8 cellular contexts compared by ENCODE assay signal in genomic region chr1:88985033-88985432, GRCh38. TPM values are rescaled to one million over a fixed set of nuclear protein-coding genes. Genes with fewer than 3 reads are reported as not detected.
DNase-seq lines count a peak whose midpoint lies in the region; ATAC-seq and TF ChIP-seq lines count a peak whose summit lies in the region.

No MANE protein-coding gene starts in this region.

- no peaks in the 10 kb centered on the region for H3K9me2 ChIP-seq in Loucy (replicated peaks; ENCODE audit: low read depth, low read length)
- H3K9me2 ChIP-seq in hepatocyte (replicated peaks; ENCODE audit: insufficient read depth), result no peaks in the 10 kb centered on the region

- intact Hi-C loops in adrenal gland (cut with DNase I), result no loop called here

- H3K79me2 ChIP-seq in Loucy (ENCODE audit: insufficient read depth, low read length) (peaks cover 84% of the 10 kb centered on the region), hepatocyte (peaks cover 94% of the 10 kb centered on the region)

- H3K27ac ChIP-seq in adrenal gland (peak overlapping the region; percentile 62 to 82 (median 74)), hepatocyte (peak overlapping the region; percentile 81)

- H3K27me3 ChIP-seq in Loucy (ENCODE audit: insufficient read depth, low read length, poor library complexity, severe bottlenecking) (no peaks in the 10 kb centered on the region), adrenal gland (no peaks in the 10 kb centered on the region), hepatocyte (no peaks in the 10 kb centered on the region)

- WGBS in adrenal gland, 4 donors, result 15 to 29% (median 20%) methylated on average over 1 of the region's 1 CpG
- WGBS in hepatocyte (ENCODE audit: low lambda C conversion rate, missing lambda C conversion rate), result 30% methylated on average over 1 of the region's 1 CpG

- H3K36me3 ChIP-seq in Loucy (ENCODE audit: insufficient read depth, low read length) (peaks cover 14% of the 10 kb centered on the region; the same call in 1 of the 2 replicates), adrenal gland (replicated peaks in 1 of 2) (peaks cover 0 to 18% of the 10 kb centered on the region in 2 donors), hepatocyte (replicated peaks; ENCODE audit: insufficient read depth, low read depth) (no peaks in the 10 kb centered on the region)

- no peak overlapping the region for H3K4me3 Mint-ChIP-seq in stimulated activated naive B cell treated with anti-CD40 and anti-IgM and Interleukin-4, amounts not matched to agents 10 μg/mL and 1 μg/mL and 100 μg/mL, for 72 hours

- no peak overlapping the region for H2AFZ ChIP-seq in Loucy (ENCODE audit: low read length)
- H2AFZ ChIP-seq in hepatocyte, result no peak overlapping the region

- peak in 1 of 2 donors; percentile 41 for TF ChIP-seq POLR2A in adrenal gland (IDR thresholded peaks at IDR 0.05)

- TF ChIP-seq CTCF in Loucy (conservative IDR thresholded peaks at IDR 0.05; ENCODE audit: low read length), result no peak
- no peak for TF ChIP-seq CTCF in adrenal gland (IDR thresholded peaks at IDR 0.05)
- no peak for TF ChIP-seq CTCF in hepatocyte (IDR thresholded peaks at IDR 0.05; ENCODE audit: poor library complexity)

- no peaks in the 10 kb centered on the region; the same call in 1 of the 2 replicates for H3F3A ChIP-seq in Loucy (ENCODE audit: low read depth)

- H3K9me3 ChIP-seq in Loucy (ENCODE audit: insufficient read depth, low read depth, low read length) (no peaks in the 10 kb centered on the region), adrenal gland (replicated peaks in 1 of 3) (no peaks in the 10 kb centered on the region), hepatocyte (ENCODE audit: low read depth) (no peaks in the 10 kb centered on the region)

- DNase-seq in AG20443 (ENCODE audit: low spot score) (peak; percentile 68), adrenal gland (peak; percentile 67 to 92 (median 88)), hepatocyte (ENCODE audit: low spot score) (peak; percentile 48)
- DNase-seq in stimulated activated naive B cell treated with anti-CD40 and anti-IgM and Interleukin-4, amounts not matched to agents 10 μg/mL and 1 μg/mL and 100 μg/mL, for 72 hours, result no peak
- DNase-seq in activated T-cell treated with anti-CD3 and anti-CD28 coated beads, Interleukin-2, amount 50 U/mL, for 48 hours, result no peak

- H3K9ac ChIP-seq in Loucy (ENCODE audit: low read depth, low read length, poor library complexity, severe bottlenecking), result no peak overlapping the region

- H4K20me1 ChIP-seq in Loucy (ENCODE audit: insufficient read depth, low read length, poor library complexity, severe bottlenecking) (peaks cover 21% of the 10 kb centered on the region), hepatocyte (ENCODE audit: insufficient read depth, poor library complexity, severe bottlenecking) (peaks cover 33% of the 10 kb centered on the region)

- H3K4me1 Mint-ChIP-seq in stimulated activated naive B cell treated with anti-CD40 and anti-IgM and Interleukin-4, amounts not matched to agents 10 μg/mL and 1 μg/mL and 100 μg/mL, for 72 hours, result peaks cover 37 to 60% of the 10 kb centered on the region in 2 donors

- peaks cover 40% of the 10 kb centered on the region for H3K4me1 ChIP-seq in Loucy (ENCODE audit: insufficient read depth, low read length, poor library complexity, severe bottlenecking)
- peaks cover 16 to 38% of the 10 kb centered on the region in 2 donors for H3K4me1 ChIP-seq in adrenal gland (replicated peaks in 1 of 2)
- H3K4me1 ChIP-seq in hepatocyte (ENCODE audit: insufficient read depth), result peaks cover 23% of the 10 kb centered on the region

- ATAC-seq in stimulated activated naive B cell treated with anti-CD40 and anti-IgM and Interleukin-4, amounts not matched to agents 10 μg/mL and 1 μg/mL and 100 μg/mL, for 72 hours (replicated peaks), result no peak
- ATAC-seq in GM21526 (IDR thresholded peaks at IDR 0.05; ENCODE audit: low FRiP score, unreplicated experiment), result no peak
- no peak for ATAC-seq in GM21529 (IDR thresholded peaks at IDR 0.05; ENCODE audit: unreplicated experiment)

- H3K36me3 Mint-ChIP-seq in stimulated activated naive B cell treated with anti-CD40 and anti-IgM and Interleukin-4, amounts not matched to agents 10 μg/mL and 1 μg/mL and 100 μg/mL, for 72 hours, result peaks cover 31 to 59% of the 10 kb centered on the region in 2 donors

- H3K27ac Mint-ChIP-seq in stimulated activated naive B cell treated with anti-CD40 and anti-IgM and Interleukin-4, amounts not matched to agents 10 μg/mL and 1 μg/mL and 100 μg/mL, for 72 hours, result peak overlapping the region; percentile 42

- peak overlapping the region; percentile 74 for H3K4me2 ChIP-seq in Loucy (ENCODE audit: low read depth, low read length, poor library complexity, severe bottlenecking)
- peak overlapping the region; percentile 16 for H3K4me2 ChIP-seq in hepatocyte

- no peak overlapping the region for H3K4me3 ChIP-seq in Loucy (ENCODE audit: low read length, poor library complexity, severe bottlenecking)
- H3K4me3 ChIP-seq in adrenal gland, result no peak overlapping the region
- H3K4me3 ChIP-seq in hepatocyte, result no peak overlapping the region

- no peaks in the 10 kb centered on the region for H3K27me3 Mint-ChIP-seq in stimulated activated naive B cell treated with anti-CD40 and anti-IgM and Interleukin-4, amounts not matched to agents 10 μg/mL and 1 μg/mL and 100 μg/mL, for 72 hours

- peaks cover 0 to 2% of the 10 kb centered on the region in 2 donors for H3K9me3 Mint-ChIP-seq in stimulated activated naive B cell treated with anti-CD40 and anti-IgM and Interleukin-4, amounts not matched to agents 10 μg/mL and 1 μg/mL and 100 μg/mL, for 72 hours

RNA-seq across cellular contexts. Expression of gene KYAT3, which starts 7.4 kb away (rescaled TPM):
- total RNA-seq in adrenal gland, result 10 to 100 TPM; 22.2 to 43.8 (median 34.2) TPM
- 10 to 100 TPM; 16.0 to 64.3 (median 21.1) TPM for polyA plus RNA-seq in adrenal gland
- 55.6 and 56.3 TPM in 2 replicates for total RNA-seq in hepatocyte
- 45.5 and 45.9 TPM in 2 replicates for polyA plus RNA-seq in hepatocyte

RNA-seq across cellular contexts. Expression of gene RBMXL1, which starts 7.4 kb away (rescaled TPM):
- total RNA-seq in adrenal gland (10 to 100 TPM in 7 of 8 donors, 1 to 10 TPM in 1; 6.2 to 20.0 (median 16.1) TPM), hepatocyte (17.4 and 18.7 TPM in 2 replicates)
- polyA plus RNA-seq in adrenal gland (1 to 10 TPM; 2.4 to 7.6 (median 2.5) TPM), hepatocyte (9.2 and 10.7 TPM in 2 replicates)

RNA-seq across cellular contexts. Expression of gene GBP3, which starts 37.6 kb away (rescaled TPM):
- total RNA-seq in adrenal gland (10 to 100 TPM; 14.8 to 54.4 (median 33.0) TPM), hepatocyte (10.8 and 12.0 TPM in 2 replicates)
- polyA plus RNA-seq in adrenal gland (10 to 100 TPM in 2 of 3 donors, 1 to 10 TPM in 1; 4.1 to 27.0 (median 10.1) TPM), hepatocyte (5.4 and 5.5 TPM in 2 replicates)

Comparison
In these comparisons a context has a peak if more than half of its experiments do, and no peak if none do; other contexts are left out.
1. DNase-seq: peak in AG20443 (single experiment), adrenal gland (7 of 7) and hepatocyte (single experiment); none in stimulated activated naive B cell treated with anti-CD40 and anti-IgM and Interleukin-4, amounts not matched to agents 10 μg/mL and 1 μg/mL and 100 μg/mL, for 72 hours (single experiment) and activated T-cell treated with anti-CD3 and anti-CD28 coated beads, Interleukin-2, amount 50 U/mL, for 48 hours (0 of 2).